11 cellular contexts compared by ENCODE assay signal in genomic region chr9:12923472-12924009, GRCh38.
DNase-seq lines count a peak whose midpoint lies in the region; ATAC-seq, FAIRE-seq and TF ChIP-seq lines count a peak whose summit lies in the region.
"Had no signal": no experiment of that assay in that cellular context is flagged by ENCODE, and none has a peak within 500 bp of the region (broad histone marks: within the 10 kb centered on the region; RNA-seq: fewer than 3 reads in every experiment).

No MANE protein-coding gene starts in this region.

- H3K36me3 ChIP-seq in MG63 (no peaks in the 10 kb centered on the region), fibroblast of lung (ENCODE audit: control insufficient read depth, insufficient read depth, low read length) (no peaks in the 10 kb centered on the region), neural progenitor cell (no peaks in the 10 kb centered on the region)
- H3K36me3 ChIP-seq in naive thymus-derived CD4-positive, alpha-beta T cell (ENCODE audit: control insufficient read depth in 2 of 3, insufficient read depth in 3 of 3, low read length in 3 of 3) = no peaks in the 10 kb centered on the region

- H3K9me3 Mint-ChIP-seq in neural progenitor cell = no peaks in the 10 kb centered on the region
- peaks cover 0 to 15% (median 8%) of the 10 kb centered on the region in 11 donors for H3K9me3 Mint-ChIP-seq in naive thymus-derived CD4-positive, alpha-beta T cell

- H3K27ac ChIP-seq in fibroblast of lung (ENCODE audit: insufficient read depth, low read length) (peak overlapping the region; percentile 66), neural progenitor cell (no peak overlapping the region)
- no peak overlapping the region for H3K27ac ChIP-seq in naive thymus-derived CD4-positive, alpha-beta T cell (ENCODE audit: low read depth, low read length)

- H3K27me3 Mint-ChIP-seq in neural progenitor cell (ENCODE audit: insufficient read depth, low read depth) = peaks cover 3% of the 10 kb centered on the region
- H3K27me3 Mint-ChIP-seq in naive thymus-derived CD4-positive, alpha-beta T cell = no peaks in the 10 kb centered on the region
- H3K27me3 Mint-ChIP-seq: activated CD4-positive, alpha-beta memory T cell treated with anti-CD3 and anti-CD28 coated beads for 36 hours had no signal

- peak overlapping the region; percentile 57 for H3K27ac Mint-ChIP-seq in neural progenitor cell
- no peak overlapping the region for H3K27ac Mint-ChIP-seq in naive thymus-derived CD4-positive, alpha-beta T cell
- H3K27ac Mint-ChIP-seq: activated CD4-positive, alpha-beta memory T cell treated with anti-CD3 and anti-CD28 coated beads for 36 hours had no signal

- H3K4me3 ChIP-seq in MG63 = no peak overlapping the region
- no peak overlapping the region for H3K4me3 ChIP-seq in fibroblast of lung (replicated peaks in 1 of 4; ENCODE audit: control extremely low read depth in 1 of 4, insufficient read depth in 1 of 4, low read depth in 3 of 4, low read length in 4 of 4)
- no peak overlapping the region for H3K4me3 ChIP-seq in neural progenitor cell
- no peak overlapping the region for H3K4me3 ChIP-seq in naive thymus-derived CD4-positive, alpha-beta T cell (ENCODE audit: low read length)

- intact Hi-C loops in naive thymus-derived CD4-positive, alpha-beta T cell (cut with micrococcal nuclease) = no loop called here

- H3K4me3 Mint-ChIP-seq in neural progenitor cell = no peak overlapping the region
- H3K4me3 Mint-ChIP-seq in naive thymus-derived CD4-positive, alpha-beta T cell = no peak overlapping the region
- H3K4me3 Mint-ChIP-seq: activated CD4-positive, alpha-beta memory T cell treated with anti-CD3 and anti-CD28 coated beads for 36 hours had no signal

- no peaks in the 10 kb centered on the region for H3K9me3 ChIP-seq in MG63
- H3K9me3 ChIP-seq in fibroblast of lung (ENCODE audit: control insufficient read depth, insufficient read depth, low read depth, low read length) = no peaks in the 10 kb centered on the region
- H3K9me3 ChIP-seq in neural progenitor cell (ENCODE audit: low read depth) = no peaks in the 10 kb centered on the region
- H3K9me3 ChIP-seq in naive thymus-derived CD4-positive, alpha-beta T cell (ENCODE audit: control insufficient read depth in 2 of 3, low read length in 3 of 3) = no peaks in the 10 kb centered on the region

- no peaks in the 10 kb centered on the region for H4K20me1 ChIP-seq in fibroblast of lung (ENCODE audit: control insufficient read depth, extremely low read depth, insufficient read depth, low read length)
- no peaks in the 10 kb centered on the region for H4K20me1 ChIP-seq in neural progenitor cell (ENCODE audit: low read depth)

- no peak for ATAC-seq in naive thymus-derived CD4-positive, alpha-beta T cell

- no peak overlapping the region for H3K9ac ChIP-seq in fibroblast of lung (ENCODE audit: insufficient read depth, low read length)
- no peak overlapping the region for H3K9ac ChIP-seq in neural progenitor cell

- H3K79me2 ChIP-seq in fibroblast of lung (ENCODE audit: control insufficient read depth, insufficient read depth, low read length) (no peaks in the 10 kb centered on the region), neural progenitor cell (ENCODE audit: low read depth) (no peaks in the 10 kb centered on the region)

- no peaks in the 10 kb centered on the region for H3K36me3 Mint-ChIP-seq in neural progenitor cell
- H3K36me3 Mint-ChIP-seq in naive thymus-derived CD4-positive, alpha-beta T cell = no peaks in the 10 kb centered on the region
- H3K36me3 Mint-ChIP-seq: activated CD4-positive, alpha-beta memory T cell treated with anti-CD3 and anti-CD28 coated beads for 36 hours had no signal

- peak overlapping the region; percentile 33 for H3K4me2 ChIP-seq in fibroblast of lung (ENCODE audit: extremely low read depth, insufficient read depth, low read length)
- H3K4me2 ChIP-seq in neural progenitor cell = no peak overlapping the region

- peak; percentile 82 for FAIRE-seq in A204.1 (lab: Jason Lieb, UNC)
- FAIRE-seq: frontal cortex had no signal

- H3K27me3 ChIP-seq in MG63 (peaks cover 8% of the 10 kb centered on the region; the same call in 1 of the 2 replicates), fibroblast of lung (ENCODE audit: control insufficient read depth, insufficient read depth, low read length) (no peaks in the 10 kb centered on the region), neural progenitor cell (no peaks in the 10 kb centered on the region)
- H3K27me3 ChIP-seq in naive thymus-derived CD4-positive, alpha-beta T cell (ENCODE audit: control insufficient read depth in 2 of 2, insufficient read depth in 2 of 2, low read length in 2 of 2) = no peaks in the 10 kb centered on the region

- TF ChIP-seq CTCF in fibroblast of lung (conservative IDR thresholded peaks at IDR 0.05 in 1 of 2, IDR thresholded peaks at IDR 0.05 in 1 of 2; ENCODE audit: low read depth in 1 of 2, low read length in 2 of 2) (no peak), neural progenitor cell (IDR thresholded peaks at IDR 0.05) (no peak)

- CTCF ChIA-PET in naive thymus-derived CD4-positive, alpha-beta T cell (lab: Charles Lee) = no interaction called here

- H3K4me1 ChIP-seq in fibroblast of lung (ENCODE audit: control insufficient read depth, extremely low read depth, insufficient read depth, low read length) = peaks cover 4% of the 10 kb centered on the region
- peaks cover 4% of the 10 kb centered on the region for H3K4me1 ChIP-seq in neural progenitor cell
- H3K4me1 ChIP-seq in naive thymus-derived CD4-positive, alpha-beta T cell (ENCODE audit: control insufficient read depth in 2 of 2, insufficient read depth in 2 of 2, low read length in 2 of 2) = no peaks in the 10 kb centered on the region

- H3F3A ChIP-seq in neural progenitor cell (ENCODE audit: low read depth) = no peaks in the 10 kb centered on the region

- DNase-seq in MG63 (peak; percentile 76), fibroblast of lung (ENCODE audit: low read depth in 2 of 2) (peak; percentile 87 to 99), neural progenitor cell (ENCODE audit: low spot score) (no peak), DMS 273 treated with DMSO at 0.1 percent for 48 hours (lab: John Stamatoyannopoulos, UW) (no peak)
- DNase-seq in activated naive CD4-positive, alpha-beta T cell (lab: John Stamatoyannopoulos, UW) = no peak
- DNase-seq in activated naive CD4-positive, alpha-beta T cell treated with Interleukin-2 at 50 U/mL for 16 hours = no peak
- no peak for DNase-seq in naive thymus-derived CD4-positive, alpha-beta T cell
- DNase-seq: ACHN; activated CD4-positive, alpha-beta memory T cell treated with anti-CD3 and anti-CD28 coated beads for 36 hours had no signal

- peaks cover 14% of the 10 kb centered on the region for H3K4me1 Mint-ChIP-seq in neural progenitor cell
- H3K4me1 Mint-ChIP-seq in naive thymus-derived CD4-positive, alpha-beta T cell = no peaks in the 10 kb centered on the region

- POLR2A ChIA-PET in naive thymus-derived CD4-positive, alpha-beta T cell (lab: Charles Lee) = no interaction called here

- H2AFZ ChIP-seq in fibroblast of lung (ENCODE audit: low read length) (peak overlapping the region; percentile 25), neural progenitor cell (replicated peaks) (no peak overlapping the region)

Comparison
In these comparisons a context has a peak if more than half of its experiments do, and no peak if none do; other contexts are left out.
1. DNase-seq: peak in MG63 (single experiment) and fibroblast of lung (2 of 2); none in neural progenitor cell (single experiment), activated naive CD4-positive, alpha-beta T cell (0 of 4), DMS 273 treated with DMSO at 0.1 percent for 48 hours (single experiment), activated naive CD4-positive, alpha-beta T cell treated with Interleukin-2 at 50 U/mL for 16 hours (single experiment) and naive thymus-derived CD4-positive, alpha-beta T cell (0 of 9).